In genomic region chr7:82705831-82706230, GRCh38 we compare ENCODE assay signal across 31 cellular contexts.
"Had no signal": no experiment of that assay in that cellular context is flagged by ENCODE, and none has a peak within 500 bp of the region (broad histone marks: within the 10 kb centered on the region; RNA-seq: fewer than 3 reads in every experiment).

No MANE protein-coding gene starts in this region.

- H3K4me1 Mint-ChIP-seq: central memory CD8-positive, alpha-beta T cell; naive thymus-derived CD4-positive, alpha-beta T cell; neural crest cell; stimulated activated effector memory CD8-positive, alpha-beta T cell treated with anti-CD3 and anti-CD28 coated beads, Interleukin-12 subunit alpha, Interleukin-12 subunit beta, amount 100 ng/mL, for 72 hours had no signal

- H3K9me3 ChIP-seq: esophagus muscularis mucosa, heart right ventricle, psoas muscle, sigmoid colon, thoracic aorta had no signal

- H3K36me3 ChIP-seq: esophagus muscularis mucosa, heart right ventricle, sigmoid colon, thoracic aorta, WERI-Rb-1 had no signal

- H3K27ac Mint-ChIP-seq: activated naive CD8-positive, alpha-beta T cell; naive thymus-derived CD4-positive, alpha-beta T cell; stimulated activated effector memory CD8-positive, alpha-beta T cell treated with anti-CD3 and anti-CD28 coated beads, Interleukin-12 subunit alpha, Interleukin-12 subunit beta, amount 100 ng/mL, for 72 hours; stimulated activated naive CD8-positive, alpha-beta T cell treated with anti-CD3 and anti-CD28 coated beads, Interleukin-15, Interleukin-2, amounts not matched to agents 100 ng/mL and 50 ng/mL, for 24 hours had no signal

- H3K27ac ChIP-seq: esophagus muscularis mucosa, foreskin keratinocyte, heart right ventricle, parathyroid adenoma, psoas muscle, sigmoid colon, thoracic aorta, WERI-Rb-1 had no signal

- H3K27me3 ChIP-seq: esophagus muscularis mucosa, foreskin keratinocyte, heart right ventricle, sigmoid colon had no signal

- H3K4me1 ChIP-seq: foreskin keratinocyte, parathyroid adenoma, psoas muscle had no signal

- DNase-seq: activated CD4-positive, alpha-beta T cell treated with anti-CD3 and anti-CD28 coated beads for 48 hours; activated CD4-positive, alpha-beta T cell treated with anti-CD3 and anti-CD28 coated beads, Interleukin-2, amount 50 U/mL, for 48 hours; activated CD8-positive, alpha-beta memory T cell treated with anti-CD3 and anti-CD28 coated beads for 24 hours; activated effector memory CD4-positive, alpha-beta T cell treated with Interleukin-2 at 50 U/mL for 16 hours; activated naive CD4-positive, alpha-beta T cell treated with Interleukin-2 at 50 U/mL for 16 hours; anterior cingulate cortex; dermis blood vessel endothelial cell; effector CD4-positive, alpha-beta T cell; foreskin keratinocyte; heart right ventricle; left ventricle myocardium superior; midbrain; naive thymus-derived CD4-positive, alpha-beta T cell; nucleus accumbens; psoas muscle; sigmoid colon; stimulated activated CD4-positive, alpha-beta T cell treated with anti-CD3 and anti-CD28 coated beads, Interleukin-4, amount 100 ng/mL, for 24 hours; trophoblast cell; WERI-Rb-1 had no signal

- H3K4me3 ChIP-seq: esophagus muscularis mucosa, heart right ventricle, psoas muscle, sigmoid colon, thoracic aorta had no signal

- FAIRE-seq: bronchial epithelial cell, colon, small intestine had no signal

- H3K27me3 Mint-ChIP-seq: activated naive CD8-positive, alpha-beta T cell; central memory CD8-positive, alpha-beta T cell; naive thymus-derived CD4-positive, alpha-beta T cell; stimulated activated naive CD8-positive, alpha-beta T cell treated with anti-CD3 and anti-CD28 coated beads, Interleukin-15, Interleukin-2, amounts not matched to agents 100 ng/mL and 50 ng/mL, for 24 hours had no signal

- H3K9me3 Mint-ChIP-seq: naive thymus-derived CD4-positive, alpha-beta T cell; neural crest cell; stimulated activated effector memory CD8-positive, alpha-beta T cell treated with anti-CD3 and anti-CD28 coated beads, Interleukin-12 subunit alpha, Interleukin-12 subunit beta, amount 100 ng/mL, for 72 hours; stimulated activated naive CD8-positive, alpha-beta T cell treated with anti-CD3 and anti-CD28 coated beads, Interleukin-15, Interleukin-2, amounts not matched to agents 100 ng/mL and 50 ng/mL, for 24 hours had no signal

- H3K36me3 Mint-ChIP-seq: activated naive CD8-positive, alpha-beta T cell; naive thymus-derived CD4-positive, alpha-beta T cell; stimulated activated effector memory CD8-positive, alpha-beta T cell treated with anti-CD3 and anti-CD28 coated beads, Interleukin-12 subunit alpha, Interleukin-12 subunit beta, amount 100 ng/mL, for 72 hours had no signal

- ATAC-seq: activated CD4-positive, CD25-positive, alpha-beta regulatory T cell treated with anti-CD3 and anti-CD28 coated beads, Interleukin-2, amount 50 U/mL, for 24 hours; foreskin keratinocyte; heart right ventricle; left ventricle myocardium superior; naive thymus-derived CD4-positive, alpha-beta T cell; psoas muscle; stimulated activated effector memory CD8-positive, alpha-beta T cell treated with anti-CD3 and anti-CD28 coated beads, Interleukin-12 subunit alpha, Interleukin-12 subunit beta, amount 100 ng/mL, for 72 hours had no signal

- H3K4me3 Mint-ChIP-seq: activated naive CD8-positive, alpha-beta T cell; central memory CD8-positive, alpha-beta T cell; naive thymus-derived CD4-positive, alpha-beta T cell; neural crest cell; stimulated activated effector memory CD8-positive, alpha-beta T cell treated with anti-CD3 and anti-CD28 coated beads, Interleukin-12 subunit alpha, Interleukin-12 subunit beta, amount 100 ng/mL, for 72 hours; stimulated activated naive CD8-positive, alpha-beta T cell treated with anti-CD3 and anti-CD28 coated beads, Interleukin-15, Interleukin-2, amounts not matched to agents 100 ng/mL and 50 ng/mL, for 24 hours had no signal
